24 cellular contexts compared by ENCODE assay signal in genomic region chrX:86154586-86154985, GRCh38. TPM values are rescaled to one million over a fixed set of nuclear protein-coding genes. Genes with fewer than 3 reads are reported as not detected.
"Had no signal": no experiment of that assay in that cellular context is flagged by ENCODE, and none has a peak within 500 bp of the region (broad histone marks: within the 10 kb centered on the region; RNA-seq: fewer than 3 reads in every experiment).

No MANE protein-coding gene starts in this region.

- H3K9me3 Mint-ChIP-seq: natural killer cell treated with Interleukin-12 subunit alpha and Interleukin-12 subunit beta and Interleukin-15 and Interleukin-18, amount 100 ng/mL, for 72 hours had no signal

- H3K36me3 ChIP-seq: esophagus squamous epithelium, gastroesophageal sphincter, left ventricle myocardium inferior, pancreas, prostate gland, right lobe of liver, stomach, thoracic aorta, transverse colon had no signal

- H3K4me1 ChIP-seq: esophagus squamous epithelium, left ventricle myocardium inferior, pancreas, prostate gland, right lobe of liver, transverse colon had no signal

- H3K36me3 Mint-ChIP-seq: immature natural killer cell; natural killer cell treated with Interleukin-12 subunit alpha and Interleukin-12 subunit beta and Interleukin-15 and Interleukin-18, amount 100 ng/mL, for 72 hours had no signal

- H3K27ac Mint-ChIP-seq: immature natural killer cell; natural killer cell treated with Interleukin-12 subunit alpha and Interleukin-12 subunit beta and Interleukin-15 and Interleukin-18, amount 100 ng/mL, for 72 hours had no signal

- H3K27ac ChIP-seq: epithelial cell of prostate, esophagus squamous epithelium, gastroesophageal sphincter, left ventricle myocardium inferior, pancreas, prostate gland, right lobe of liver, stomach, thoracic aorta, transverse colon had no signal

- H3K4me3 ChIP-seq: esophagus squamous epithelium, gastroesophageal sphincter, left ventricle myocardium inferior, lung, pancreas, prostate gland, right lobe of liver, stomach, thoracic aorta, transverse colon had no signal

- H3K4me3 Mint-ChIP-seq: immature natural killer cell; natural killer cell treated with Interleukin-12 subunit alpha and Interleukin-12 subunit beta and Interleukin-15 and Interleukin-18, amount 100 ng/mL, for 72 hours had no signal

- DNase-seq: effector memory CD4-positive, alpha-beta T cell; esophagus squamous epithelium; foreskin fibroblast; immature natural killer cell; kidney; left cardiac atrium; left ventricle myocardium inferior; mesenchymal stem cell; midbrain; occipital lobe; pancreas; right lobe of liver; stimulated activated CD4-positive, alpha-beta T cell treated with anti-CD3 and anti-CD28 coated beads, Interleukin-12 subunit alpha, Interleukin-12 subunit beta, amount 100 ng/mL, for 4 hours; stimulated activated naive CD4-positive, alpha-beta T cell; stomach; substantia nigra; transverse colon had no signal

- H3K9me3 ChIP-seq: esophagus squamous epithelium, gastroesophageal sphincter, left ventricle myocardium inferior, pancreas, prostate gland, right lobe of liver, stomach, thoracic aorta, transverse colon had no signal

- H3K4me1 Mint-ChIP-seq: immature natural killer cell had no signal

RNA-seq across cellular contexts. Expression of gene DACH2, which starts 6.3 kb away (rescaled TPM):
- total RNA-seq: left cardiac atrium; left ventricle myocardium inferior; natural killer cell treated with Interleukin-12 subunit alpha and Interleukin-12 subunit beta and Interleukin-15 and Interleukin-18, amount 100 ng/mL, for 72 hours; renal cortical epithelial cell; right lobe of liver; thoracic aorta had no signal
- polyA plus RNA-seq: immature natural killer cell had no signal
